ENCODE assay signal across 19 cellular contexts in genomic region chr4:14867847-14868246, GRCh38.
DNase-seq lines count a peak whose midpoint lies in the region; ATAC-seq, FAIRE-seq and TF ChIP-seq lines count a peak whose summit lies in the region.
"Had no signal": no experiment of that assay in that cellular context is flagged by ENCODE, and none has a peak within 500 bp of the region (broad histone marks: within the 10 kb centered on the region; RNA-seq: fewer than 3 reads in every experiment).

No MANE protein-coding gene starts in this region.

- H2BK120ac ChIP-seq in neuronal stem cell (ENCODE audit: low read depth, low read length) = no peak overlapping the region

- no peak overlapping the region for H3K9ac ChIP-seq in neuronal stem cell (ENCODE audit: low read depth, low read length, poor library complexity)

- no peak overlapping the region for H3K27ac Mint-ChIP-seq in WTC11
- H3K27ac Mint-ChIP-seq: activated naive CD8-positive, alpha-beta T cell treated with anti-CD3 and anti-CD28 coated beads, Interleukin-2, amount 50 U/mL, for 24 hours; B cell had no signal

- no peak overlapping the region for H3K4me3 ChIP-seq in neuronal stem cell (ENCODE audit: low read length in 2 of 2)
- H3K4me3 ChIP-seq: skin epidermis, testis had no signal

- H3K36me3 ChIP-seq in neuronal stem cell (replicated peaks in 1 of 2; ENCODE audit: control insufficient read depth in 2 of 2, insufficient read depth in 2 of 2, low read length in 2 of 2) = no peaks in the 10 kb centered on the region

- no peak overlapping the region for H2BK12ac ChIP-seq in neuronal stem cell (ENCODE audit: low read length)

- no peaks in the 10 kb centered on the region for H3K9me3 Mint-ChIP-seq in WTC11
- H3K9me3 Mint-ChIP-seq: activated naive CD8-positive, alpha-beta T cell treated with anti-CD3 and anti-CD28 coated beads, Interleukin-2, amount 50 U/mL, for 24 hours had no signal

- H3K18ac ChIP-seq in neuronal stem cell (ENCODE audit: low read length) = no peak overlapping the region

- no peak overlapping the region for H3K23ac ChIP-seq in neuronal stem cell (ENCODE audit: low read depth, low read length, poor library complexity)

- no peak overlapping the region for H2AK5ac ChIP-seq in neuronal stem cell (ENCODE audit: low read depth, low read length)

- no peak overlapping the region for H2BK5ac ChIP-seq in neuronal stem cell (ENCODE audit: low read length)

- no peak overlapping the region for H3K27ac ChIP-seq in neuronal stem cell (replicated peaks; ENCODE audit: low read length)
- H3K27ac ChIP-seq: skin epidermis, testis, VCaP had no signal

- no peak for TF ChIP-seq POLR2A in H54 (IDR thresholded peaks at IDR 0.05; ENCODE audit: low read depth, low read length)

- peaks cover 0 to 4% (median 3%) of the 10 kb centered on the region in 3 experiments for H3K27me3 ChIP-seq in neuronal stem cell (ENCODE audit: control insufficient read depth in 3 of 3, insufficient read depth in 3 of 3, low read depth in 1 of 3, low read length in 3 of 3)
- H3K27me3 ChIP-seq: testis had no signal

- peak; percentile 81 for DNase-seq in NCI-H1417 treated with DMSO at 0.1 percent for 48 hours (lab: John Stamatoyannopoulos, UW)
- no peak for DNase-seq in WTC11 (ENCODE audit: low spot score)
- DNase-seq in neuronal stem cell (ENCODE audit: low spot score) = peak; percentile 67
- no peak for DNase-seq in H54 (ENCODE audit: insufficient read length, low spot score)
- DNase-seq: activated naive CD8-positive, alpha-beta T cell treated with anti-CD3 and anti-CD28 coated beads, Interleukin-2, amount 50 U/mL, for 24 hours; caudate nucleus; effector memory CD4-positive, alpha-beta T cell; midbrain; NCI-H345; occipital lobe; stimulated activated CD4-positive, alpha-beta T cell treated with anti-CD3 and anti-CD28 coated beads, Interleukin-4, amount 100 ng/mL, for 4 hours; testis had no signal

- no peaks in the 10 kb centered on the region for H3K79me1 ChIP-seq in neuronal stem cell (ENCODE audit: low read depth, low read length)

- no peak overlapping the region for H2BK15ac ChIP-seq in neuronal stem cell (ENCODE audit: low read length)

- WGBS in neuronal stem cell (ENCODE audit: extremely low coverage in 2 of 2, insufficient read length in 2 of 2, insufficient replicate concordance in 1 of 2), 2 donors = no CpG with 5 or more reads among the region's 7 CpGs

- H3K4me1 Mint-ChIP-seq in WTC11 = peaks cover 21% of the 10 kb centered on the region
- H3K4me1 Mint-ChIP-seq: activated naive CD8-positive, alpha-beta T cell treated with anti-CD3 and anti-CD28 coated beads, Interleukin-2, amount 50 U/mL, for 24 hours; B cell had no signal

- ATAC-seq in GM21529 (IDR thresholded peaks at IDR 0.05; ENCODE audit: unreplicated experiment) = peak; percentile 6
- ATAC-seq in WTC11 = peak; percentile 12; the same call in 1 of the 2 replicates
- ATAC-seq in HG02981 (IDR thresholded peaks at IDR 0.05; ENCODE audit: unreplicated experiment) = no peak
- no peak for ATAC-seq in HG03442 (IDR thresholded peaks at IDR 0.05; ENCODE audit: unreplicated experiment)
- ATAC-seq: activated naive CD8-positive, alpha-beta T cell treated with anti-CD3 and anti-CD28 coated beads, Interleukin-2, amount 50 U/mL, for 24 hours; Panc1 had no signal

- H3K14ac ChIP-seq in neuronal stem cell (ENCODE audit: low read length) = no peak overlapping the region

- POLR2A ChIA-PET in WTC11 (lab: Charles Lee) = no interaction called here

- no peak overlapping the region for H3K4ac ChIP-seq in neuronal stem cell (ENCODE audit: low read length)

- no peaks in the 10 kb centered on the region for H3K9me3 ChIP-seq in neuronal stem cell (replicated peaks in 1 of 2; ENCODE audit: control insufficient read depth in 2 of 2, insufficient read depth in 1 of 2, low read depth in 1 of 2, low read length in 2 of 2)
- H3K9me3 ChIP-seq: testis had no signal

- peaks cover 11% of the 10 kb centered on the region for H3K27me3 Mint-ChIP-seq in WTC11 (ENCODE audit: low read depth)

- CTCF ChIA-PET in WTC11 (lab: Charles Lee) = interaction anchor here (0.6 to 1.7 kb wide), 2 partner anchors 30 to 562 kb away, joined by 4 to 6 read pairs; no protein-coding TSS in a partner anchor

- FAIRE-seq in H54 (lab: Jason Lieb, UNC) = no peak

- H3K4me3 Mint-ChIP-seq in WTC11 = no peak overlapping the region
- H3K4me3 Mint-ChIP-seq: activated naive CD8-positive, alpha-beta T cell treated with anti-CD3 and anti-CD28 coated beads, Interleukin-2, amount 50 U/mL, for 24 hours; B cell had no signal

- H3K4me2 ChIP-seq in neuronal stem cell (ENCODE audit: insufficient read depth, low read length, poor library complexity, severe bottlenecking) = no peak overlapping the region

- no peak overlapping the region for H4K8ac ChIP-seq in neuronal stem cell (ENCODE audit: low read depth, low read length)

- H2AFZ ChIP-seq in neuronal stem cell (ENCODE audit: low read length) = no peak overlapping the region

- no peak overlapping the region for H4K91ac ChIP-seq in neuronal stem cell (ENCODE audit: low read depth, low read length, poor library complexity)

- no peak for TF ChIP-seq CTCF in WTC11 (IDR thresholded peaks at IDR 0.05)

- H3K4me1 ChIP-seq in neuronal stem cell (ENCODE audit: control insufficient read depth in 2 of 2, insufficient read depth in 1 of 2, low read depth in 1 of 2, low read length in 2 of 2) = peaks cover 0 to 23% of the 10 kb centered on the region in 2 donors

- no peaks in the 10 kb centered on the region for H3K36me3 Mint-ChIP-seq in WTC11

TF ChIP-seq in WTC11, 78 proteins besides CTCF, POLR2A, EP300 and RAD21 (continues in another document):
- TF ChIP-seq GTF2I (CRISPR knock-in tag; conservative IDR thresholded peaks at IDR 0.05) (no peak), SMAD4 (CRISPR knock-in tag; IDR thresholded peaks at IDR 0.05) (no peak), E2F4 (CRISPR knock-in tag; IDR thresholded peaks at IDR 0.05; ENCODE audit: borderline replicate concordance, low read depth) (no peak), ETV6 (CRISPR knock-in tag; IDR thresholded peaks at IDR 0.05) (no peak), USF1 (CRISPR knock-in tag; IDR thresholded peaks at IDR 0.05) (no peak), KAT7 (CRISPR knock-in tag; IDR thresholded peaks at IDR 0.05; ENCODE audit: borderline replicate concordance) (no peak), ZNF232 (CRISPR knock-in tag; IDR thresholded peaks at IDR 0.05) (no peak), ZNF416 (CRISPR knock-in tag; IDR thresholded peaks at IDR 0.05) (no peak), MXD4 (CRISPR knock-in tag; IDR thresholded peaks at IDR 0.05; ENCODE audit: borderline replicate concordance) (no peak), NR2C2 (CRISPR knock-in tag; IDR thresholded peaks at IDR 0.05) (no peak), TEAD4 (CRISPR knock-in tag; IDR thresholded peaks at IDR 0.05) (no peak), ZNF317 (CRISPR knock-in tag; IDR thresholded peaks at IDR 0.05; ENCODE audit: borderline replicate concordance, low read depth) (no peak), RELA (CRISPR knock-in tag; IDR thresholded peaks at IDR 0.05; ENCODE audit: borderline replicate concordance) (no peak), ZMAT4 (CRISPR knock-in tag; IDR thresholded peaks at IDR 0.05) (no peak)
- TF ChIP-seq, protein P1, sequence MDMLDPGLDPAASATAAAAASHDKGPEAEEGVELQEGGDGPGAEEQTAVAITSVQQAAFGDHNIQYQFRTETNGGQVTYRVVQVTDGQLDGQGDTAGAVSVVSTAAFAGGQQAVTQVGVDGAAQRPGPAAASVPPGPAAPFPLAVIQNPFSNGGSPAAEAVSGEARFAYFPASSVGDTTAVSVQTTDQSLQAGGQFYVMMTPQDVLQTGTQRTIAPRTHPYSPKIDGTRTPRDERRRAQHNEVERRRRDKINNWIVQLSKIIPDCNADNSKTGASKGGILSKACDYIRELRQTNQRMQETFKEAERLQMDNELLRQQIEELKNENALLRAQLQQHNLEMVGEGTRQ (CRISPR knock-in tag; IDR thresholded peaks at IDR 0.05) = no peak
- TF ChIP-seq, protein P2, sequence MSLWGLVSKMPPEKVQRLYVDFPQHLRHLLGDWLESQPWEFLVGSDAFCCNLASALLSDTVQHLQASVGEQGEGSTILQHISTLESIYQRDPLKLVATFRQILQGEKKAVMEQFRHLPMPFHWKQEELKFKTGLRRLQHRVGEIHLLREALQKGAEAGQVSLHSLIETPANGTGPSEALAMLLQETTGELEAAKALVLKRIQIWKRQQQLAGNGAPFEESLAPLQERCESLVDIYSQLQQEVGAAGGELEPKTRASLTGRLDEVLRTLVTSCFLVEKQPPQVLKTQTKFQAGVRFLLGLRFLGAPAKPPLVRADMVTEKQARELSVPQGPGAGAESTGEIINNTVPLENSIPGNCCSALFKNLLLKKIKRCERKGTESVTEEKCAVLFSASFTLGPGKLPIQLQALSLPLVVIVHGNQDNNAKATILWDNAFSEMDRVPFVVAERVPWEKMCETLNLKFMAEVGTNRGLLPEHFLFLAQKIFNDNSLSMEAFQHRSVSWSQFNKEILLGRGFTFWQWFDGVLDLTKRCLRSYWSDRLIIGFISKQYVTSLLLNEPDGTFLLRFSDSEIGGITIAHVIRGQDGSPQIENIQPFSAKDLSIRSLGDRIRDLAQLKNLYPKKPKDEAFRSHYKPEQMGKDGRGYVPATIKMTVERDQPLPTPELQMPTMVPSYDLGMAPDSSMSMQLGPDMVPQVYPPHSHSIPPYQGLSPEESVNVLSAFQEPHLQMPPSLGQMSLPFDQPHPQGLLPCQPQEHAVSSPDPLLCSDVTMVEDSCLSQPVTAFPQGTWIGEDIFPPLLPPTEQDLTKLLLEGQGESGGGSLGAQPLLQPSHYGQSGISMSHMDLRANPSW (CRISPR knock-in tag; conservative IDR thresholded peaks at IDR 0.05; ENCODE audit: low read depth) = no peak

Comparison
In these comparisons a context has a peak if more than half of its experiments do, and no peak if none do; other contexts are left out.
1. ATAC-seq: peak in GM21529 (single experiment) and WTC11 (single experiment); none in HG02981 (single experiment) and HG03442 (single experiment).
2. DNase-seq: peak in NCI-H1417 treated with DMSO at 0.1 percent for 48 hours (single experiment) and neuronal stem cell (single experiment); none in WTC11 (single experiment) and H54 (single experiment).